In the genomic region with DNA sequence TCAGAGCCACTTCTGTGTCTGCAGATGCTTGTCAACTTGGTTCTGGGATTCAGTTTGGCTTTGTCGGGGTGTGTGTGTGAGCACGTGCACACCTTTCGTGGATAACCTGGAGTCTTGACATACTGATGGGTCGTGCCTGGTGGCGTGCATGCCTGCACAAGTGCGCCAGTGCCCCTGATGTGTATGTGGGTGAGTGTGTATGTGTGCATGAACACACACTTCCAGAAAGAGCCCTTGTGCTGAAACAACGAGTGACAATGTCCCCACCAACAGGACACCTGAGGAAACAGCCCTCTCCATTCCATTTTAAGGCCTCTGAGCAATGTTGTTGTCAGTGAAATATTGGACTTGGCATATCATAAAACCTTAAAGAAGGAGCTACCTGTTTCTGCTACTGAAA, we compare ENCODE assay signal across 2 cellular contexts.
TF ChIP-seq lines count a peak whose summit lies in the region.

No MANE protein-coding gene starts in this region.

TF ChIP-seq in HEK293, 187 proteins besides CTCF, POLR2A, EP300 and RAD21 (continues in another document):
- TF ChIP-seq, protein P1, sequence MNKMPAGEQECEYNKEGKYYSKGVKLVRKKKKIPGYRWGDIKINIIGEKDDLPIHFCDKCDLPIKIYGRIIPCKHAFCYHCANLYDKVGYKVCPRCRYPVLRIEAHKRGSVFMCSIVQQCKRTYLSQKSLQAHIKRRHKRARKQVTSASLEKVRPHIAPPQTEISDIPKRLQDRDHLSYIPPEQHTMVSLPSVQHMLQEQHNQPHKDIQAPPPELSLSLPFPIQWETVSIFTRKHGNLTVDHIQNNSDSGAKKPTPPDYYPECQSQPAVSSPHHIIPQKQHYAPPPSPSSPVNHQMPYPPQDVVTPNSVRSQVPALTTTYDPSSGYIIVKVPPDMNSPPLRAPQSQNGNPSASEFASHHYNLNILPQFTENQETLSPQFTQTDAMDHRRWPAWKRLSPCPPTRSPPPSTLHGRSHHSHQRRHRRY (tag by site-specific recombination; IDR thresholded peaks at IDR 0.05), result no peak
- no peak for TF ChIP-seq ZNF112 (tag by site-specific recombination; IDR thresholded peaks at IDR 0.05)
- TF ChIP-seq ZNF335 (tag by site-specific recombination; conservative IDR thresholded peaks at IDR 0.05), result no peak
- TF ChIP-seq, protein P2, sequence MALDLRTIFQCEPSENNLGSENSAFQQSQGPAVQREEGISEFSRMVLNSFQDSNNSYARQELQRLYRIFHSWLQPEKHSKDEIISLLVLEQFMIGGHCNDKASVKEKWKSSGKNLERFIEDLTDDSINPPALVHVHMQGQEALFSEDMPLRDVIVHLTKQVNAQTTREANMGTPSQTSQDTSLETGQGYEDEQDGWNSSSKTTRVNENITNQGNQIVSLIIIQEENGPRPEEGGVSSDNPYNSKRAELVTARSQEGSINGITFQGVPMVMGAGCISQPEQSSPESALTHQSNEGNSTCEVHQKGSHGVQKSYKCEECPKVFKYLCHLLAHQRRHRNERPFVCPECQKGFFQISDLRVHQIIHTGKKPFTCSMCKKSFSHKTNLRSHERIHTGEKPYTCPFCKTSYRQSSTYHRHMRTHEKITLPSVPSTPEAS (tag by site-specific recombination; IDR thresholded peaks at IDR 0.05), result peak; percentile 61
- TF ChIP-seq ZNF791 (tag by site-specific recombination; IDR thresholded peaks at IDR 0.05), result no peak
- TF ChIP-seq OSR2 (tag by site-specific recombination; IDR thresholded peaks at IDR 0.05), result peak; percentile 7; the same call in 1 of the 2 replicates
- no peak for TF ChIP-seq ZNF747 (tag by site-specific recombination; IDR thresholded peaks at IDR 0.05)
- TF ChIP-seq ZNF133 (tag by site-specific recombination; IDR thresholded peaks at IDR 0.05), result no peak
- TF ChIP-seq ZNF561 (tag by site-specific recombination; IDR thresholded peaks at IDR 0.05; ENCODE audit: borderline replicate concordance), result peak; percentile 75; the same call in 1 of the 2 replicates
- TF ChIP-seq, protein P3, sequence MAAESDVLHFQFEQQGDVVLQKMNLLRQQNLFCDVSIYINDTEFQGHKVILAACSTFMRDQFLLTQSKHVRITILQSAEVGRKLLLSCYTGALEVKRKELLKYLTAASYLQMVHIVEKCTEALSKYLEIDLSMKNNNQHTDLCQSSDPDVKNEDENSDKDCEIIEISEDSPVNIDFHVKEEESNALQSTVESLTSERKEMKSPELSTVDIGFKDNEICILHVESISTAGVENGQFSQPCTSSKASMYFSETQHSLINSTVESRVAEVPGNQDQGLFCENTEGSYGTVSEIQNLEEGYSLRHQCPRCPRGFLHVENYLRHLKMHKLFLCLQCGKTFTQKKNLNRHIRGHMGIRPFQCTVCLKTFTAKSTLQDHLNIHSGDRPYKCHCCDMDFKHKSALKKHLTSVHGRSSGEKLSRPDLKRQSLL (tag by site-specific recombination; IDR thresholded peaks at IDR 0.05), result no peak
- peak; percentile 70; the same call in 1 of the 2 replicates for TF ChIP-seq ZNF530 (tag by site-specific recombination; IDR thresholded peaks at IDR 0.05; ENCODE audit: low read depth)
- TF ChIP-seq ZNF654 (tag by site-specific recombination; IDR thresholded peaks at IDR 0.05; ENCODE audit: low read depth), result peak; percentile 62
- no peak for TF ChIP-seq ZNF366 (tag by site-specific recombination; conservative IDR thresholded peaks at IDR 0.05)
- no peak for TF ChIP-seq ZNF121 (tag by site-specific recombination; IDR thresholded peaks at IDR 0.05)
- TF ChIP-seq ZIC2 (tag by site-specific recombination; IDR thresholded peaks at IDR 0.05), result no peak
- TF ChIP-seq ZNF830 (tag by site-specific recombination; IDR thresholded peaks at IDR 0.05; ENCODE audit: low read depth), result no peak
- TF ChIP-seq ZXDB (tag by site-specific recombination; IDR thresholded peaks at IDR 0.05), result peak; percentile 64
- TF ChIP-seq, protein P4, sequence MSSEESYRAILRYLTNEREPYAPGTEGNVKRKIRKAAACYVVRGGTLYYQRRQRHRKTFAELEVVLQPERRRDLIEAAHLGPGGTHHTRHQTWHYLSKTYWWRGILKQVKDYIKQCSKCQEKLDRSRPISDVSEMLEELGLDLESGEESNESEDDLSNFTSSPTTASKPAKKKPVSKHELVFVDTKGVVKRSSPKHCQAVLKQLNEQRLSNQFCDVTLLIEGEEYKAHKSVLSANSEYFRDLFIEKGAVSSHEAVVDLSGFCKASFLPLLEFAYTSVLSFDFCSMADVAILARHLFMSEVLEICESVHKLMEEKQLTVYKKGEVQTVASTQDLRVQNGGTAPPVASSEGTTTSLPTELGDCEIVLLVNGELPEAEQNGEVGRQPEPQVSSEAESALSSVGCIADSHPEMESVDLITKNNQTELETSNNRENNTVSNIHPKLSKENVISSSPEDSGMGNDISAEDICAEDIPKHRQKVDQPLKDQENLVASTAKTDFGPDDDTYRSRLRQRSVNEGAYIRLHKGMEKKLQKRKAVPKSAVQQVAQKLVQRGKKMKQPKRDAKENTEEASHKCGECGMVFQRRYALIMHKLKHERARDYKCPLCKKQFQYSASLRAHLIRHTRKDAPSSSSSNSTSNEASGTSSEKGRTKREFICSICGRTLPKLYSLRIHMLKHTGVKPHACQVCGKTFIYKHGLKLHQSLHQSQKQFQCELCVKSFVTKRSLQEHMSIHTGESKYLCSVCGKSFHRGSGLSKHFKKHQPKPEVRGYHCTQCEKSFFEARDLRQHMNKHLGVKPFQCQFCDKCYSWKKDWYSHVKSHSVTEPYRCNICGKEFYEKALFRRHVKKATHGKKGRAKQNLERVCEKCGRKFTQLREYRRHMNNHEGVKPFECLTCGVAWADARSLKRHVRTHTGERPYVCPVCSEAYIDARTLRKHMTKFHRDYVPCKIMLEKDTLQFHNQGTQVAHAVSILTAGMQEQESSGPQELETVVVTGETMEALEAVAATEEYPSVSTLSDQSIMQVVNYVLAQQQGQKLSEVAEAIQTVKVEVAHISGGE (tag by site-specific recombination; conservative IDR thresholded peaks at IDR 0.05; ENCODE audit: low read depth), result no peak
- no peak for TF ChIP-seq ZNF311 (tag by site-specific recombination; IDR thresholded peaks at IDR 0.05; ENCODE audit: borderline replicate concordance)
- TF ChIP-seq, protein P5, sequence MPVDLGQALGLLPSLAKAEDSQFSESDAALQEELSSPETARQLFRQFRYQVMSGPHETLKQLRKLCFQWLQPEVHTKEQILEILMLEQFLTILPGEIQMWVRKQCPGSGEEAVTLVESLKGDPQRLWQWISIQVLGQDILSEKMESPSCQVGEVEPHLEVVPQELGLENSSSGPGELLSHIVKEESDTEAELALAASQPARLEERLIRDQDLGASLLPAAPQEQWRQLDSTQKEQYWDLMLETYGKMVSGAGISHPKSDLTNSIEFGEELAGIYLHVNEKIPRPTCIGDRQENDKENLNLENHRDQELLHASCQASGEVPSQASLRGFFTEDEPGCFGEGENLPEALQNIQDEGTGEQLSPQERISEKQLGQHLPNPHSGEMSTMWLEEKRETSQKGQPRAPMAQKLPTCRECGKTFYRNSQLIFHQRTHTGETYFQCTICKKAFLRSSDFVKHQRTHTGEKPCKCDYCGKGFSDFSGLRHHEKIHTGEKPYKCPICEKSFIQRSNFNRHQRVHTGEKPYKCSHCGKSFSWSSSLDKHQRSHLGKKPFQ (tag by site-specific recombination; IDR thresholded peaks at IDR 0.05), result 0 out of 2 replicates have a peak, but pooled peaks have one; percentile 19
- no peak for TF ChIP-seq ZNF473 (tag by site-specific recombination; IDR thresholded peaks at IDR 0.05)

TF ChIP-seq in SK-N-SH treated with all-trans-retinoic acid at 6 μM for 48 hours, 23 proteins besides CTCF, POLR2A, EP300 and RAD21 (continued from another document):
- TF ChIP-seq, protein P6, sequence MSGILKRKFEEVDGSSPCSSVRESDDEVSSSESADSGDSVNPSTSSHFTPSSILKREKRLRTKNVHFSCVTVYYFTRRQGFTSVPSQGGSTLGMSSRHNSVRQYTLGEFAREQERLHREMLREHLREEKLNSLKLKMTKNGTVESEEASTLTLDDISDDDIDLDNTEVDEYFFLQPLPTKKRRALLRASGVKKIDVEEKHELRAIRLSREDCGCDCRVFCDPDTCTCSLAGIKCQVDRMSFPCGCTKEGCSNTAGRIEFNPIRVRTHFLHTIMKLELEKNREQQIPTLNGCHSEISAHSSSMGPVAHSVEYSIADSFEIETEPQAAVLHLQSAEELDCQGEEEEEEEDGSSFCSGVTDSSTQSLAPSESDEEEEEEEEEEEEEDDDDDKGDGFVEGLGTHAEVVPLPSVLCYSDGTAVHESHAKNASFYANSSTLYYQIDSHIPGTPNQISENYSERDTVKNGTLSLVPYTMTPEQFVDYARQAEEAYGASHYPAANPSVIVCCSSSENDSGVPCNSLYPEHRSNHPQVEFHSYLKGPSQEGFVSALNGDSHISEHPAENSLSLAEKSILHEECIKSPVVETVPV (CRISPR knock-in tag; IDR thresholded peaks at IDR 0.05), result no peak
- TF ChIP-seq ZNF70 (CRISPR knock-in tag; IDR thresholded peaks at IDR 0.05) (no peak), BACH2 (CRISPR knock-in tag; IDR thresholded peaks at IDR 0.05; ENCODE audit: borderline replicate concordance) (no peak), TOX (CRISPR knock-in tag; IDR thresholded peaks at IDR 0.05; ENCODE audit: borderline replicate concordance) (no peak), RARB (CRISPR knock-in tag; IDR thresholded peaks at IDR 0.05) (no peak), OSR1 (CRISPR knock-in tag; IDR thresholded peaks at IDR 0.05) (no peak), PPARA (CRISPR knock-in tag; IDR thresholded peaks at IDR 0.05; ENCODE audit: borderline replicate concordance) (no peak), TCF4 (CRISPR knock-in tag; IDR thresholded peaks at IDR 0.05; ENCODE audit: borderline replicate concordance) (no peak), SNAI2 (CRISPR knock-in tag; IDR thresholded peaks at IDR 0.05) (no peak), GLIS3 (CRISPR knock-in tag; IDR thresholded peaks at IDR 0.05) (no peak), ISL1 (CRISPR knock-in tag; IDR thresholded peaks at IDR 0.05) (no peak)
- TF ChIP-seq, protein P7, sequence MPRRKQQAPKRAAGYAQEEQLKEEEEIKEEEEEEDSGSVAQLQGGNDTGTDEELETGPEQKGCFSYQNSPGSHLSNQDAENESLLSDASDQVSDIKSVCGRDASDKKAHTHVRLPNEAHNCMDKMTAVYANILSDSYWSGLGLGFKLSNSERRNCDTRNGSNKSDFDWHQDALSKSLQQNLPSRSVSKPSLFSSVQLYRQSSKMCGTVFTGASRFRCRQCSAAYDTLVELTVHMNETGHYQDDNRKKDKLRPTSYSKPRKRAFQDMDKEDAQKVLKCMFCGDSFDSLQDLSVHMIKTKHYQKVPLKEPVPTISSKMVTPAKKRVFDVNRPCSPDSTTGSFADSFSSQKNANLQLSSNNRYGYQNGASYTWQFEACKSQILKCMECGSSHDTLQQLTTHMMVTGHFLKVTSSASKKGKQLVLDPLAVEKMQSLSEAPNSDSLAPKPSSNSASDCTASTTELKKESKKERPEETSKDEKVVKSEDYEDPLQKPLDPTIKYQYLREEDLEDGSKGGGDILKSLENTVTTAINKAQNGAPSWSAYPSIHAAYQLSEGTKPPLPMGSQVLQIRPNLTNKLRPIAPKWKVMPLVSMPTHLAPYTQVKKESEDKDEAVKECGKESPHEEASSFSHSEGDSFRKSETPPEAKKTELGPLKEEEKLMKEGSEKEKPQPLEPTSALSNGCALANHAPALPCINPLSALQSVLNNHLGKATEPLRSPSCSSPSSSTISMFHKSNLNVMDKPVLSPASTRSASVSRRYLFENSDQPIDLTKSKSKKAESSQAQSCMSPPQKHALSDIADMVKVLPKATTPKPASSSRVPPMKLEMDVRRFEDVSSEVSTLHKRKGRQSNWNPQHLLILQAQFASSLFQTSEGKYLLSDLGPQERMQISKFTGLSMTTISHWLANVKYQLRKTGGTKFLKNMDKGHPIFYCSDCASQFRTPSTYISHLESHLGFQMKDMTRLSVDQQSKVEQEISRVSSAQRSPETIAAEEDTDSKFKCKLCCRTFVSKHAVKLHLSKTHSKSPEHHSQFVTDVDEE (CRISPR knock-in tag; IDR thresholded peaks at IDR 0.05), result no peak
- TF ChIP-seq, protein P8, sequence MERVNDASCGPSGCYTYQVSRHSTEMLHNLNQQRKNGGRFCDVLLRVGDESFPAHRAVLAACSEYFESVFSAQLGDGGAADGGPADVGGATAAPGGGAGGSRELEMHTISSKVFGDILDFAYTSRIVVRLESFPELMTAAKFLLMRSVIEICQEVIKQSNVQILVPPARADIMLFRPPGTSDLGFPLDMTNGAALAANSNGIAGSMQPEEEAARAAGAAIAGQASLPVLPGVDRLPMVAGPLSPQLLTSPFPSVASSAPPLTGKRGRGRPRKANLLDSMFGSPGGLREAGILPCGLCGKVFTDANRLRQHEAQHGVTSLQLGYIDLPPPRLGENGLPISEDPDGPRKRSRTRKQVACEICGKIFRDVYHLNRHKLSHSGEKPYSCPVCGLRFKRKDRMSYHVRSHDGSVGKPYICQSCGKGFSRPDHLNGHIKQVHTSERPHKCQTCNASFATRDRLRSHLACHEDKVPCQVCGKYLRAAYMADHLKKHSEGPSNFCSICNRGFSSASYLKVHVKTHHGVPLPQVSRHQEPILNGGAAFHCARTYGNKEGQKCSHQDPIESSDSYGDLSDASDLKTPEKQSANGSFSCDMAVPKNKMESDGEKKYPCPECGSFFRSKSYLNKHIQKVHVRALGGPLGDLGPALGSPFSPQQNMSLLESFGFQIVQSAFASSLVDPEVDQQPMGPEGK (CRISPR knock-in tag; IDR thresholded peaks at IDR 0.05; ENCODE audit: borderline replicate concordance), result no peak
